In the genomic region with DNA sequence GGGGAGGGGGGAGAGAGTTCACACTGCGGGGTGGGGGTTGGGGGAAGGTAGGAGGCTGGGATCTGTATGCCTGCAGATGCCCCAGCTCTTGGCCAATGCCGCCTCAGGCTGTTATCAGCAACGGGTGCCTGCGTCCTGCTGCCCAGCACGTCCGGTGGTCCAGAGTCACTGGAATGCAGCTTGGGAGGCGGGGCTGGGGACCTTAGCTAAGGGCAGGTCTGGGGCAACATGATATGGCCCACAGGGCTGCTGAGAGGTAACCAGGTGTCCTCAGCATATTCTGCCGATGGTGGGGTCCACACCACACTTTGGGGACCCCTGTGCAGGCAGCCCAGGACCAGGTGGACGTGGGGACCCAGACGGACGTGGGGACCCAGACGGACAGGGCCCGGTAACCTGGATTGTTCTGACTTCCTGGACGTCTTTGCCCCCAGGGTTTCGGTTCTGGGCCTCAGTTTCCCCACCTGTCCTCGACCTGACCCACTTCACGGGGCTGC, we compare ENCODE assay signal across 8 cellular contexts. TPM values are rescaled to one million over a fixed set of nuclear protein-coding genes. Genes with fewer than 3 reads are reported as not detected.
A peak's percentile ranks its signal among the peaks of the same experiment; 100 is the strongest.
DNase-seq lines count a peak whose midpoint lies in the region; ATAC-seq, FAIRE-seq and TF ChIP-seq lines count a peak whose summit lies in the region.

No MANE protein-coding gene starts in this region.

- H4K8ac ChIP-seq in H1 (ENCODE audit: extremely low read depth, insufficient read depth, low read length) = peak overlapping the region; percentile 79

- H3K9me3 ChIP-seq in MM.1S (replicated peaks; ENCODE audit: insufficient read depth, low read length) (no peaks in the 10 kb centered on the region), H1 (ENCODE audit: insufficient read depth in 2 of 2, low read depth in 1 of 2, low read length in 1 of 2) (peaks cover 0 to 18% of the 10 kb centered on the region in 2 experiments; a peak in 2 of 4 replicates)

- H3K4me3 Mint-ChIP-seq in activated CD4-positive, alpha-beta T cell treated with anti-CD3 and anti-CD28 coated beads for 36 hours = peak overlapping the region; percentile 55

- H3K14ac ChIP-seq in H1 (ENCODE audit: insufficient read length) = no peak overlapping the region

- POLR2A ChIA-PET in activated CD4-positive, alpha-beta T cell treated with anti-CD3 and anti-CD28 coated beads for 36 hours (lab: Charles Lee) = interaction anchor here (1.2 to 2.1 kb wide), 2 partner anchors 14 to 203 kb away, joined by 4 to 8 read pairs; partner anchors contain the start of gene CIRBP
- POLR2A ChIA-PET in H1 (lab: Charles Lee; ENCODE audit: partially characterized antibody) = interaction anchor here (0.8 to 6.9 kb wide), 14 partner anchors 8 to 203 kb away, joined by 3 to 97 read pairs (median 4); partner anchors contain the start of genes CIRBP, CNN2, GPX4 and RNU6-2

- no peak for TF ChIP-seq POLR2A in H1 (IDR thresholded peaks at IDR 0.05; ENCODE audit: control extremely low read depth in 1 of 2, low read depth in 2 of 2, low read length in 2 of 2)

- H3K4me2 ChIP-seq in MM.1S (ENCODE audit: low read depth, low read length) (peak overlapping the region; percentile 99), H1 (ENCODE audit: insufficient read depth in 1 of 2, low read depth in 2 of 2, low read length in 2 of 2) (peak overlapping the region; percentile 35 to 74)

- H3K23ac ChIP-seq in H1 (ENCODE audit: insufficient read length) = no peak overlapping the region

- H2AFZ ChIP-seq in MM.1S (ENCODE audit: low read length) (peak overlapping the region; percentile 58; the same call in 1 of the 2 replicates), H1 (ENCODE audit: low read length) (no peak overlapping the region)

- no peak for FAIRE-seq in H1 (lab: Jason Lieb, UNC)

- peaks cover 60% of the 10 kb centered on the region for H3F3A ChIP-seq in MM.1S (ENCODE audit: insufficient read depth, low read length)

- H3K27ac ChIP-seq in MM.1S (ENCODE audit: low read length) = no peak overlapping the region
- no peak overlapping the region for H3K27ac ChIP-seq in H1 (ENCODE audit: low read depth, low read length)
- peak overlapping the region in 14 of 21 experiments; percentile 65 to 100 (median 88) for H3K27ac ChIP-seq in skin epidermis

- H3K4me1 Mint-ChIP-seq in activated CD4-positive, alpha-beta T cell treated with anti-CD3 and anti-CD28 coated beads for 36 hours = peaks cover 35% of the 10 kb centered on the region

- WGBS in H1 (ENCODE audit: extremely low coverage in 1 of 2, insufficient coverage in 1 of 2, insufficient read length in 1 of 2, insufficient replicate concordance in 2 of 2, low coverage in 1 of 2, low lambda C conversion rate in 2 of 2, missing lambda C conversion rate in 1 of 2), 2 experiments = 78% methylated on average over 12 of the region's 17 CpGs; no CpG with 5 or more reads in 1 of the 2 experiments

- H3K27me3 Mint-ChIP-seq in activated CD4-positive, alpha-beta T cell treated with anti-CD3 and anti-CD28 coated beads for 36 hours = no peaks in the 10 kb centered on the region

- TF ChIP-seq CTCF in MM.1S (IDR thresholded peaks at IDR 0.05; ENCODE audit: low read length) (no peak), H1 (IDR thresholded peaks at IDR 0.05; ENCODE audit: control extremely low read depth in 1 of 3, insufficient read depth in 1 of 3, low read depth in 1 of 3, low read length in 3 of 3) (no peak)

- no peaks in the 10 kb centered on the region for H3K9me2 ChIP-seq in MM.1S (replicated peaks; ENCODE audit: insufficient read depth, low read length)

- TF ChIP-seq RAD21 in H1 (IDR thresholded peaks at IDR 0.05 in 1 of 2, conservative IDR thresholded peaks at IDR 0.05 in 1 of 2; ENCODE audit: low read depth in 2 of 2, low read length in 2 of 2) = no peak

- H3K4me1 ChIP-seq in MM.1S (ENCODE audit: low read length) (peaks cover 22% of the 10 kb centered on the region), H1 (replicated peaks in 1 of 4; ENCODE audit: control insufficient read depth in 3 of 4, insufficient read depth in 4 of 4, low read length in 3 of 4) (peaks cover 0 to 30% (median 20%) of the 10 kb centered on the region in 4 experiments; a peak in 6 of 7 replicates)

- no peaks in the 10 kb centered on the region for H3K79me1 ChIP-seq in H1 (ENCODE audit: low read depth, low read length)

- no peak overlapping the region for H2BK120ac ChIP-seq in H1 (replicated peaks; ENCODE audit: low read depth, low read length)

- TF ChIP-seq EP300 in H1 (IDR thresholded peaks at IDR 0.05; ENCODE audit: borderline replicate concordance in 1 of 2, low read depth in 2 of 2, low read length in 2 of 2) = no peak

- H2BK12ac ChIP-seq in H1 (ENCODE audit: low read depth, low read length) = 0 out of 2 replicates have a peak overlapping the region, but pooled peaks have one; percentile 84

- peaks cover 46% of the 10 kb centered on the region for H3K79me2 ChIP-seq in MM.1S (ENCODE audit: low read length)
- H3K79me2 ChIP-seq in H1 (ENCODE audit: control insufficient read depth in 1 of 2, insufficient read depth in 2 of 2, low read length in 2 of 2) = no peaks in the 10 kb centered on the region

- no peak overlapping the region; the same call in 1 of the 2 replicates for H2BK5ac ChIP-seq in H1 (ENCODE audit: low read depth, low read length)

- intact Hi-C loops in activated CD4-positive, alpha-beta T cell treated with anti-CD3 and anti-CD28 coated beads for 36 hours (cut with DNase I, micrococcal nuclease) = loop anchor here (2.0 to 10.0 kb wide), 9 partner anchors 36 to 789 kb away; partner anchors contain the start of genes ATP5F1D (in 1 of the 2), CNN2 (in 1 of the 2), GPX4 (in 1 of the 2) and MIDN (in 1 of the 2)

- H4K5ac ChIP-seq in H1 (ENCODE audit: insufficient read length, low read depth, low read length) = no peak overlapping the region

- no peak for ATAC-seq in activated CD4-positive, alpha-beta T cell treated with anti-CD3 and anti-CD28 coated beads for 36 hours
- ATAC-seq in HG03095 (IDR thresholded peaks at IDR 0.05; ENCODE audit: unreplicated experiment) = no peak

- no peak overlapping the region for H2BK20ac ChIP-seq in H1 (ENCODE audit: low read length)

- H3K27ac Mint-ChIP-seq in activated CD4-positive, alpha-beta T cell treated with anti-CD3 and anti-CD28 coated beads for 36 hours = no peak overlapping the region

- H2BK15ac ChIP-seq in H1 (ENCODE audit: low read length) = no peak overlapping the region

- peak overlapping the region; percentile 48; the same call in 1 of the 2 replicates for H3K18ac ChIP-seq in H1 (ENCODE audit: extremely low read depth, low read length)

- H3K4me3 ChIP-seq in MM.1S (ENCODE audit: low read length) (peak overlapping the region; percentile 98), H1 (ENCODE audit: extremely low read depth in 1 of 4, insufficient read depth in 2 of 4, low read depth in 3 of 4, low read length in 4 of 4) (peak overlapping the region in 1 of 4 experiments; percentile 68; a peak in 2 of 8 replicates), skin epidermis (peak overlapping the region in 6 of 7 experiments; percentile 39 to 62 (median 53))

- DNase-seq in activated CD4-positive, alpha-beta T cell treated with anti-CD3 and anti-CD28 coated beads for 36 hours = no peak
- DNase-seq in activated CD4-positive, alpha-beta T cell treated with anti-CD3 and anti-CD28 coated beads, Interleukin-2, amount 50 U/mL, for 4 hours = no peak
- DNase-seq in MM.1S (no peak), H1 (ENCODE audit: low read depth in 1 of 2, low spot score in 2 of 2) (peak in 1 of 2 experiments; percentile 59), cortex of kidney (lab: John Stamatoyannopoulos, UW) (no peak)
- DNase-seq in stimulated activated CD4-positive, alpha-beta T cell treated with anti-CD3 and anti-CD28 coated beads, Interleukin-2, amount 100 ng/mL, for 48 hours = no peak

- H2AK5ac ChIP-seq in H1 (ENCODE audit: low read depth, low read length) = no peak overlapping the region

- no peak overlapping the region for H4K91ac ChIP-seq in H1 (replicated peaks; ENCODE audit: insufficient read length, low read length)

- H3K36me3 ChIP-seq in MM.1S (replicated peaks; ENCODE audit: insufficient read depth, low read length) = 0 out of 2 replicates have a peak, but pooled peaks cover 4% of the 10 kb centered on the region
- no peaks in the 10 kb centered on the region for H3K36me3 ChIP-seq in H1 (ENCODE audit: control insufficient read depth in 2 of 4, insufficient read depth in 4 of 4, low read length in 3 of 4)

- H3K23me2 ChIP-seq in H1 (ENCODE audit: low read depth, low read length) = peaks cover 13% of the 10 kb centered on the region; the same call in 1 of the 2 replicates

- H3K9ac ChIP-seq in MM.1S (ENCODE audit: low read length) = peak overlapping the region; percentile 83
- H3K9ac ChIP-seq in H1 (replicated peaks in 1 of 4; ENCODE audit: extremely low read depth in 1 of 4, low read depth in 3 of 4, low read length in 3 of 4) = no peak overlapping the region

- no peaks in the 10 kb centered on the region for H4K20me1 ChIP-seq in MM.1S (ENCODE audit: insufficient read depth, low read length)
- peaks cover 0 to 7% of the 10 kb centered on the region in 2 experiments for H4K20me1 ChIP-seq in H1 (replicated peaks in 1 of 2; ENCODE audit: control insufficient read depth in 1 of 2, insufficient read depth in 2 of 2, low read length in 2 of 2)

- CTCF ChIA-PET in activated CD4-positive, alpha-beta T cell treated with anti-CD3 and anti-CD28 coated beads for 36 hours (lab: Charles Lee) = interaction anchor here (0.7 to 3.3 kb wide), 6 partner anchors 10 to 207 kb away, joined by 3 to 26 read pairs (median 6); no protein-coding TSS in a partner anchor
- CTCF ChIA-PET in H1 (lab: Charles Lee; ENCODE audit: partially characterized antibody) = interaction anchor here (1.0 to 5.2 kb wide), 12 partner anchors 9 to 175 kb away, joined by 3 to 54 read pairs (median 4); partner anchors contain the start of genes ABCA7 and ATP5F1D

- H3K56ac ChIP-seq in H1 (replicated peaks; ENCODE audit: insufficient read length, low read depth, low read length) = no peak overlapping the region

- no peak overlapping the region for H3K4ac ChIP-seq in H1 (replicated peaks; ENCODE audit: insufficient read length, low read depth, low read length)

- H3K27me3 ChIP-seq in MM.1S (replicated peaks; ENCODE audit: insufficient read depth, low read length) = no peaks in the 10 kb centered on the region
- peaks cover 0 to 26% (median 18%) of the 10 kb centered on the region in 4 experiments; a peak in 5 of 7 replicates for H3K27me3 ChIP-seq in H1 (replicated peaks in 1 of 4; ENCODE audit: control insufficient read depth in 3 of 4, extremely low read depth in 1 of 4, insufficient read depth in 3 of 4, low read length in 3 of 4)

- peaks cover 19% of the 10 kb centered on the region for H3K36me3 Mint-ChIP-seq in activated CD4-positive, alpha-beta T cell treated with anti-CD3 and anti-CD28 coated beads for 36 hours (ENCODE audit: low read depth)

- no peaks in the 10 kb centered on the region for H3K9me3 Mint-ChIP-seq in activated CD4-positive, alpha-beta T cell treated with anti-CD3 and anti-CD28 coated beads for 36 hours (ENCODE audit: low read depth)

RNA-seq across cellular contexts. Expression of gene ARHGAP45, which starts 0.7 kb away (rescaled TPM):
- total RNA-seq in activated CD4-positive, alpha-beta T cell treated with anti-CD3 and anti-CD28 coated beads for 36 hours = 100 to 1,000 TPM; 107 to 137 TPM
- 41.8 and 43.6 TPM in 2 replicates for total RNA-seq in H1 (2021; fragmentation: NEBNext Ultra II Directional; extraction: Animal tissue kit (Norgen Biotek cat#: 25700))
- polyA plus RNA-seq in H1 (2011; rRNA removed) = 31.4 and 40.2 TPM in 2 replicates
- polyA plus RNA-seq in H1 (2011; cell fraction: cytosol; rRNA removed) = 36.8 TPM
- polyA plus RNA-seq in H1 (2011; cell fraction: nucleus; rRNA removed) = 67.4 TPM
- polyA plus RNA-seq in H1 (2012, experiment 1 of 2) = 26.5 to 43.1 TPM (median 35.3 TPM) in 4 replicates
- polyA plus RNA-seq in H1 (2012, experiment 2 of 2) = 29.2 TPM
- polyA plus RNA-seq in H1 (2013, experiment 1 of 2) = 16.7 TPM
- 16.2 TPM for polyA plus RNA-seq in H1 (2013, experiment 2 of 2)
- polyA minus RNA-seq in H1 (2011; rRNA and poly(A)+ RNA removed) = 13.6 and 19.9 TPM in 2 replicates
- polyA minus RNA-seq in H1 (2011; cell fraction: cytosol; rRNA and poly(A)+ RNA removed) = 28.4 TPM
- polyA minus RNA-seq in H1 (2011; cell fraction: nucleus; rRNA and poly(A)+ RNA removed) = 25.1 TPM

RNA-seq across cellular contexts. Expression of gene ABCA7, which starts 26.4 kb away (rescaled TPM):
- total RNA-seq in activated CD4-positive, alpha-beta T cell treated with anti-CD3 and anti-CD28 coated beads for 36 hours = 10 to 100 TPM; 14.4 to 16.9 TPM
- 25.6 and 29.7 TPM in 2 replicates for total RNA-seq in H1 (2021; fragmentation: NEBNext Ultra II Directional; extraction: Animal tissue kit (Norgen Biotek cat#: 25700))
- polyA plus RNA-seq in H1 (2011; rRNA removed) = 10.4 and 17.4 TPM in 2 replicates
- polyA plus RNA-seq in H1 (2011; cell fraction: cytosol; rRNA removed) = 11.0 TPM
- 75.8 TPM for polyA plus RNA-seq in H1 (2011; cell fraction: nucleus; rRNA removed)
- 24.0 to 35.6 TPM (median 26.9 TPM) in 4 replicates for polyA plus RNA-seq in H1 (2012, experiment 1 of 2)
- 20.8 TPM for polyA plus RNA-seq in H1 (2012, experiment 2 of 2)
- 22.9 TPM for polyA plus RNA-seq in H1 (2013, experiment 1 of 2)
- polyA plus RNA-seq in H1 (2013, experiment 2 of 2) = 19.2 TPM
- 7.3 and 11.6 TPM in 2 replicates for polyA minus RNA-seq in H1 (2011; rRNA and poly(A)+ RNA removed)
- polyA minus RNA-seq in H1 (2011; cell fraction: cytosol; rRNA and poly(A)+ RNA removed) = 17.7 TPM
- 32.0 TPM for polyA minus RNA-seq in H1 (2011; cell fraction: nucleus; rRNA and poly(A)+ RNA removed)

RNA-seq across cellular contexts. Expression of gene POLR2E, which starts 28.9 kb away (rescaled TPM):
- total RNA-seq in activated CD4-positive, alpha-beta T cell treated with anti-CD3 and anti-CD28 coated beads for 36 hours = 100 to 1,000 TPM; 171 to 229 TPM
- 274 and 281 TPM in 2 replicates for total RNA-seq in H1 (2021; fragmentation: NEBNext Ultra II Directional; extraction: Animal tissue kit (Norgen Biotek cat#: 25700))
- polyA plus RNA-seq in H1 (2011; rRNA removed) = 381 and 483 TPM in 2 replicates
- polyA plus RNA-seq in H1 (2011; cell fraction: cytosol; rRNA removed) = 378 TPM
- 283 TPM for polyA plus RNA-seq in H1 (2011; cell fraction: nucleus; rRNA removed)
- 286 to 416 TPM (median 379 TPM) in 4 replicates for polyA plus RNA-seq in H1 (2012, experiment 1 of 2)
- 296 TPM for polyA plus RNA-seq in H1 (2012, experiment 2 of 2)
- polyA plus RNA-seq in H1 (2013, experiment 1 of 2) = 195 TPM
- 204 TPM for polyA plus RNA-seq in H1 (2013, experiment 2 of 2)
- 110 and 140 TPM in 2 replicates for polyA minus RNA-seq in H1 (2011; rRNA and poly(A)+ RNA removed)
- 128 TPM for polyA minus RNA-seq in H1 (2011; cell fraction: cytosol; rRNA and poly(A)+ RNA removed)
- 125 TPM for polyA minus RNA-seq in H1 (2011; cell fraction: nucleus; rRNA and poly(A)+ RNA removed)

RNA-seq across cellular contexts. Expression of gene GPX4, which starts 37.5 kb away (rescaled TPM):
- 100 to 1,000 TPM; 192 to 218 TPM for total RNA-seq in activated CD4-positive, alpha-beta T cell treated with anti-CD3 and anti-CD28 coated beads for 36 hours
- 342 and 355 TPM in 2 replicates for total RNA-seq in H1 (2021; fragmentation: NEBNext Ultra II Directional; extraction: Animal tissue kit (Norgen Biotek cat#: 25700))
- polyA plus RNA-seq in H1 (2011; rRNA removed) = 693 and 947 TPM in 2 replicates
- polyA plus RNA-seq in H1 (2011; cell fraction: cytosol; rRNA removed) = 779 TPM
- 730 TPM for polyA plus RNA-seq in H1 (2011; cell fraction: nucleus; rRNA removed)
- polyA plus RNA-seq in H1 (2012, experiment 1 of 2) = 475 to 711 TPM (median 640 TPM) in 4 replicates
- 958 TPM for polyA plus RNA-seq in H1 (2012, experiment 2 of 2)
- 575 TPM for polyA plus RNA-seq in H1 (2013, experiment 1 of 2)
- 562 TPM for polyA plus RNA-seq in H1 (2013, experiment 2 of 2)
- polyA minus RNA-seq in H1 (2011; rRNA and poly(A)+ RNA removed) = 186 and 191 TPM in 2 replicates
- polyA minus RNA-seq in H1 (2011; cell fraction: cytosol; rRNA and poly(A)+ RNA removed) = 297 TPM
- polyA minus RNA-seq in H1 (2011; cell fraction: nucleus; rRNA and poly(A)+ RNA removed) = 155 TPM

RNA-seq across cellular contexts. Expression of gene CNN2, which starts 39.9 kb away (rescaled TPM):
- total RNA-seq in activated CD4-positive, alpha-beta T cell treated with anti-CD3 and anti-CD28 coated beads for 36 hours = 100 to 1,000 TPM; 108 to 130 TPM
- total RNA-seq in H1 (2021; fragmentation: NEBNext Ultra II Directional; extraction: Animal tissue kit (Norgen Biotek cat#: 25700)) = 522 and 551 TPM in 2 replicates
- polyA plus RNA-seq in H1 (2011; rRNA removed) = 189 and 349 TPM in 2 replicates
- polyA plus RNA-seq in H1 (2011; cell fraction: cytosol; rRNA removed) = 238 TPM
- 235 TPM for polyA plus RNA-seq in H1 (2011; cell fraction: nucleus; rRNA removed)
- 294 to 464 TPM (median 423 TPM) in 4 replicates for polyA plus RNA-seq in H1 (2012, experiment 1 of 2)
- polyA plus RNA-seq in H1 (2012, experiment 2 of 2) = 443 TPM
- 346 TPM for polyA plus RNA-seq in H1 (2013, experiment 1 of 2)
- 345 TPM for polyA plus RNA-seq in H1 (2013, experiment 2 of 2)
- 314 and 396 TPM in 2 replicates for polyA minus RNA-seq in H1 (2011; rRNA and poly(A)+ RNA removed)
- polyA minus RNA-seq in H1 (2011; cell fraction: cytosol; rRNA and poly(A)+ RNA removed) = 453 TPM
- polyA minus RNA-seq in H1 (2011; cell fraction: nucleus; rRNA and poly(A)+ RNA removed) = 127 TPM

Comparison
In these comparisons a context has a peak if more than half of its experiments do, and no peak if none do; other contexts are left out.
1. H3K27ac ChIP-seq: peak in skin epidermis (14 of 21); none in MM.1S (single experiment) and H1 (single experiment).